Comparison of ENCODE assay signal across 9 cellular contexts in the genomic region with DNA sequence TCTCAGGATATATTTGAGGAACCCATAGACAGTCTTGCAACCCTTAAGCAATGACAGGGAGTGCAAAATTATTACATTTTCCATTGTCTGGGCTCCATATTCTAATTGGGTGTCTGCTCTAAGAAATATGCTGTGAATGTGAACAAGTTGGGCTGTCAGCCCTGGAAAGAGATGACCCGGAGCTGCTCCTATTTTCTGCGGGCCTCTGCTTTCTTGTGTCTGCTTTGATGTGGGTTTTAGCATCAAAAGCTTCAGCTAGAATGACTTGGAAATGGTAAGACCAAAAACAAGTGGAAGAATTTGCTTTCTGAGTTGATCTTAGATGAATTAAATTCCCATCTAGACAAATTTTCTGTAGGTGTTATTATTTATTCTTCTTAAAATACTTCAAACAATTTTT.
"Had no signal": no experiment of that assay in that cellular context is flagged by ENCODE, and none has a peak within 500 bp of the region (broad histone marks: within the 10 kb centered on the region; RNA-seq: fewer than 3 reads in every experiment).

No MANE protein-coding gene starts in this region.

- DNase-seq: GM23248, GOT3, H7, HFFc6, IMR-90, KG1 had no signal

- H3K9ac ChIP-seq: GM23248 had no signal

- H3K4me1 ChIP-seq: HAP-1 had no signal

- ATAC-seq: HCT116, K562 had no signal

- H3K4me3 ChIP-seq: GM23248, HAP-1, K562 had no signal

- H2AFZ ChIP-seq: GM23248 had no signal

- H3K27ac ChIP-seq: GM23248 had no signal

- H3K9me3 ChIP-seq: HAP-1 had no signal

- H3K36me3 ChIP-seq: HAP-1 had no signal
